ENCODE assay signal across 8 cellular contexts in the genomic region with DNA sequence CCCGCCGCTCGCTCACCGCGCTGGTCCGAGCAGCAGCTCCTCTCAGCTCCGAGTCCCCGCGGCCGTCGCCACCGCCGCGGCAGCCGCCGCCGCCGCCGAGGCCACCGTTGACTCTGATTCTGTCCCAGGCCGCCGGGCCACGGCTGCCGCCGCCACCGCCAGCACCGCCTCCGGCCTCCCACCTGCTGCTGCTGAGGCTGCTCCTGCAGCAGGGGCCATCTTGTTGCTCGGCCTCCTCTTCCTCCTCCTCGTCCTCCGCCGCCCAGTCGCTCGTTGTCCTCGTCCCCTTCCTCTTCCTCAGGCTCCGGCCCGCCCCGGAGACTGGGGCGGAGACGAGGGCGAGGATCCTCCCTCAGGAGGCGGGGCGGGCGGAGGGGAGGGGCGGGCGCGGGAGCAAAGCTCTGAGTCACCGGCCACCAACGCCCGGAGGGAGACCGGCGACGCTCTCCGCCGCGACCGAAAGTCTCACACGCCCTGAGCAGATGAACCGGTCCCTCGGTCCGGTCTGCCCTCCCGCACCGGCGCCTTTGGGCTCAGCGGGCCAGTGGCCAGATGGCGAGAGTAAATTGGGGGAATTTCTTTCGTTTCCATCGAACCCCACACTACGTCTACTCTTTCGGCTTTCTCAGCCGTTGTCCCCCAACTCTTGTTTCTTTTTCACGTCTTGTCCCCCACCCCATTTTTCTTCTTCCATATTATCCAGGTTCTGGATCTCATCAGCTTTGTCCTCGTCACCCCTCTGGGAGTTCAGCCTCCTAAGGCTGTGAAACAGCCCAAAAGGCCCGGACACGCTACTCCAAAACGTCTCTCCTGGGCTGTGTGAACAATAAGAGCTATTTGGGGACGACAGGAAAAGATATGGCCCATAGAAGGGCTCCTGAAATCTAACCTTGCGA. TPM values are rescaled to one million over a fixed set of nuclear protein-coding genes. Genes with fewer than 3 reads are reported as not detected.
DNase-seq lines count a peak whose midpoint lies in the region; ATAC-seq lines count a peak whose summit lies in the region.

A gene with protein sequence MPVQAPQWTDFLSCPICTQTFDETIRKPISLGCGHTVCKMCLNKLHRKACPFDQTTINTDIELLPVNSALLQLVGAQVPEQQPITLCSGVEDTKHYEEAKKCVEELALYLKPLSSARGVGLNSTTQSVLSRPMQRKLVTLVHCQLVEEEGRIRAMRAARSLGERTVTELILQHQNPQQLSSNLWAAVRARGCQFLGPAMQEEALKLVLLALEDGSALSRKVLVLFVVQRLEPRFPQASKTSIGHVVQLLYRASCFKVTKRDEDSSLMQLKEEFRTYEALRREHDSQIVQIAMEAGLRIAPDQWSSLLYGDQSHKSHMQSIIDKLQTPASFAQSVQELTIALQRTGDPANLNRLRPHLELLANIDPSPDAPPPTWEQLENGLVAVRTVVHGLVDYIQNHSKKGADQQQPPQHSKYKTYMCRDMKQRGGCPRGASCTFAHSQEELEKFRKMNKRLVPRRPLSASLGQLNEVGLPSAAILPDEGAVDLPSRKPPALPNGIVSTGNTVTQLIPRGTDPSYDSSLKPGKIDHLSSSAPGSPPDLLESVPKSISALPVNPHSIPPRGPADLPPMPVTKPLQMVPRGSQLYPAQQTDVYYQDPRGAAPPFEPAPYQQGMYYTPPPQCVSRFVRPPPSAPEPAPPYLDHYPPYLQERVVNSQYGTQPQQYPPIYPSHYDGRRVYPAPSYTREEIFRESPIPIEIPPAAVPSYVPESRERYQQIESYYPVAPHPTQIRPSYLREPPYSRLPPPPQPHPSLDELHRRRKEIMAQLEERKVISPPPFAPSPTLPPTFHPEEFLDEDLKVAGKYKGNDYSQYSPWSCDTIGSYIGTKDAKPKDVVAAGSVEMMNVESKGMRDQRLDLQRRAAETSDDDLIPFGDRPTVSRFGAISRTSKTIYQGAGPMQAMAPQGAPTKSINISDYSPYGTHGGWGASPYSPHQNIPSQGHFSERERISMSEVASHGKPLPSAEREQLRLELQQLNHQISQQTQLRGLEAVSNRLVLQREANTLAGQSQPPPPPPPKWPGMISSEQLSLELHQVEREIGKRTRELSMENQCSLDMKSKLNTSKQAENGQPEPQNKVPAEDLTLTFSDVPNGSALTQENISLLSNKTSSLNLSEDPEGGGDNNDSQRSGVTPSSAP (minus strand): TSS at position 278 of the 896 bp plus-strand sequence. CDS start 29,372 bp downstream, outside the sequence.

- peak within 1 kb of the TSS; percentile 13 for H2BK120ac ChIP-seq in mesendoderm (ENCODE audit: low read depth, low read length)

- H3K18ac ChIP-seq in mesendoderm (ENCODE audit: low read length) = peak within 1 kb of the TSS; percentile 81

- peak within 1 kb of the TSS; percentile 83 for H3K27ac ChIP-seq in mesendoderm (ENCODE audit: low read depth, low read length)

- H3K9ac ChIP-seq in mesendoderm (ENCODE audit: low read length) = peak within 1 kb of the TSS; percentile 98

- H3K9me3 Mint-ChIP-seq in effector memory CD8-positive, alpha-beta T cell = no peaks in the 10 kb centered on the region

- H3K27me3 ChIP-seq in mesendoderm (ENCODE audit: insufficient read depth, low read length, poor library complexity) = no peaks in the 10 kb centered on the region

- H3K36me3 Mint-ChIP-seq in effector memory CD8-positive, alpha-beta T cell (ENCODE audit: insufficient read depth) = peaks cover 23% of the 10 kb centered on the region

- no peak within 1 kb of the TSS for H2AK5ac ChIP-seq in mesendoderm (ENCODE audit: low read length)

- peak within 1 kb of the TSS; percentile 99 for H3K56ac ChIP-seq in mesendoderm (ENCODE audit: low read length)

- peak; percentile 95 for DNase-seq in COLO668 (lab: John Stamatoyannopoulos, UW; ENCODE audit: unreplicated experiment)
- DNase-seq in HS-27A (ENCODE audit: low read depth) = peak; percentile 59
- peak; percentile 90 for DNase-seq in NOMO-1 treated with dmso at 0.1 percent for 144 hours (lab: John Stamatoyannopoulos, UW; ENCODE audit: unreplicated experiment)
- peak; percentile 74 to 85 (median 75) for DNase-seq in activated CD8-positive, alpha-beta memory T cell treated with anti-CD3 and anti-CD28 coated beads for 48 hours (ENCODE audit: low read depth in 2 of 3, low spot score in 2 of 3)
- peak; percentile 77 to 85 (median 84) for DNase-seq in effector memory CD8-positive, alpha-beta T cell
- DNase-seq in mesendoderm = peak; percentile 95
- DNase-seq in stimulated activated CD8-positive, alpha-beta memory T cell treated with anti-CD3 and anti-CD28 coated beads, Interleukin-15, amount 100 ng/mL, for 1 hour (ENCODE audit: low read depth) = peak; percentile 80

- peak within 1 kb of the TSS; percentile 91 to 93 for H3K4me3 Mint-ChIP-seq in effector memory CD8-positive, alpha-beta T cell

- H3K36me3 ChIP-seq in mesendoderm (ENCODE audit: control insufficient read depth, insufficient read depth, low read length) = no peaks in the 10 kb centered on the region

- peak within 1 kb of the TSS; percentile 43 for H4K8ac ChIP-seq in mesendoderm (ENCODE audit: low read depth, low read length)

- no peaks in the 10 kb centered on the region for H3K27me3 Mint-ChIP-seq in effector memory CD8-positive, alpha-beta T cell

- H3K4me2 ChIP-seq in mesendoderm (ENCODE audit: low read length) = peak within 1 kb of the TSS; percentile 47

- H2BK5ac ChIP-seq in mesendoderm (ENCODE audit: low read length) = peak within 1 kb of the TSS; percentile 96

- peaks cover 29% of the 10 kb centered on the region for H3K79me2 ChIP-seq in mesendoderm (ENCODE audit: control insufficient read depth, insufficient read depth, low read length)

- H3K4me1 Mint-ChIP-seq in effector memory CD8-positive, alpha-beta T cell (ENCODE audit: low read depth in 2 of 2) = peaks cover 22 to 47% of the 10 kb centered on the region in 2 donors

- peak within 1 kb of the TSS; percentile 97 for H3K23ac ChIP-seq in mesendoderm (ENCODE audit: low read length)

- peaks cover 2% of the 10 kb centered on the region for H3K79me1 ChIP-seq in mesendoderm (ENCODE audit: low read length)

- H4K5ac ChIP-seq in mesendoderm (ENCODE audit: low read length) = no peak within 1 kb of the TSS

- H2BK15ac ChIP-seq in mesendoderm (replicated peaks; ENCODE audit: low read depth) = no peak within 1 kb of the TSS

- WGBS in mesendoderm (ENCODE audit: extremely low coverage, insufficient coverage, low lambda C conversion rate) = no CpG with 5 or more reads among the region's 78 CpGs

- H3K4me3 ChIP-seq in mesendoderm (ENCODE audit: low read length) = peak within 1 kb of the TSS; percentile 95

- H3K4ac ChIP-seq in mesendoderm (ENCODE audit: low read depth, low read length) = peak within 1 kb of the TSS; percentile 49

- H3K27ac Mint-ChIP-seq in effector memory CD8-positive, alpha-beta T cell = peak within 1 kb of the TSS; percentile 95 to 98

- peaks cover 2% of the 10 kb centered on the region for H3K4me1 ChIP-seq in mesendoderm (ENCODE audit: control insufficient read depth, low read depth, low read length)

- ATAC-seq in GM19468 (IDR thresholded peaks at IDR 0.05; ENCODE audit: extremely low read depth, unreplicated experiment) = peak; percentile 60
- ATAC-seq in effector memory CD8-positive, alpha-beta T cell (replicated peaks) = peak; percentile 90

RNA-seq across cellular contexts. Expression of the gene that starts here (rescaled TPM):
- polyA plus RNA-seq in mesendoderm (2013, experiment 1 of 2) = 9.6 TPM
- polyA plus RNA-seq in mesendoderm (2013, experiment 2 of 2) = 8.9 TPM

Comparison
In these comparisons a context has a peak if more than half of its experiments do, and no peak if none do; other contexts are left out.
1. Peak in every context shown above with its lines: DNase-seq, ATAC-seq, H3K4me3 ChIP-seq and H3K27ac ChIP-seq.